14 cellular contexts compared by ENCODE assay signal in the genomic region with DNA sequence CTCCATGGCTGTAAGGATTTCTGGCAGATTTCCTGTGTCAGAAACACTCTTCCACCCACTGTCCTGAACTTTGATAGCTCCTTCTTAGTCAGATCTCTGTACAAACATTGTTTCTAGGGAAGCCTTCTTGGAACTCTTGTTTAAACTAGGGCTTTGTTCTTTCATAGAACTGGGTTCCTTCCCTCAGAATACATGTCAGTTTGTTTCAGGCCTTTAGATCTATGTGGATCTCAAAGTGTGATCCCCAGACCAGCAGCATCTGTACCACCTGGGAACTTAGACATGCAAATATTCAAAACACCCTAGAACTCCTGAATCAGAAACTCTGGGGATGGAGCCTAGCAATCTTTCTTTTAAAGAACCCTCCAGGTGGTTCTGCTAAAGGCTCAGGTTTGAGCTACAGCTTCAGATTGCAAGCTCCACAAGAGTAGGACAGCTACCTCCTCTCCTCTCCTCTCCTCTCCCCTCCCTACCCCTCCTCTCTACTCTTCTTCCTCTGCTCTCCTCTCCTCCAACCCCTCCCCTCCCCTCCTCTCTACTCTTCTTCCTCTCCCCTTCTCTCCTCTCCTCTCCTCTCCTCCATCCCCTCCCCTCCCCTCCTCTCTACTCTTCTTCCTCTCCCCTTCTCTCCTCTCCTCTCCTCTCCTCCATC. TPM values are rescaled to one million over a fixed set of nuclear protein-coding genes. Genes with fewer than 3 reads are reported as not detected.
DNase-seq lines count a peak whose midpoint lies in the region; ATAC-seq and TF ChIP-seq lines count a peak whose summit lies in the region.
"Had no signal": no experiment of that assay in that cellular context is flagged by ENCODE, and none has a peak within 500 bp of the region (broad histone marks: within the 10 kb centered on the region; RNA-seq: fewer than 3 reads in every experiment).

No MANE protein-coding gene starts in this region.

- no peak overlapping the region for H3K27ac ChIP-seq in osteoblast (ENCODE audit: low read depth, low read length)
- H3K27ac ChIP-seq: SK-N-MC, skin epidermis had no signal

- H4K20me1 ChIP-seq in osteoblast (ENCODE audit: insufficient read depth, low read length), result no peaks in the 10 kb centered on the region

- H3K4me1 ChIP-seq in osteoblast (ENCODE audit: insufficient read depth, low read length) (peaks cover 15% of the 10 kb centered on the region), BE2C (no peaks in the 10 kb centered on the region)

- H3K36me3 ChIP-seq in osteoblast (ENCODE audit: insufficient read depth, low read length) (no peaks in the 10 kb centered on the region), H7 (replicated peaks; ENCODE audit: control insufficient read depth, insufficient read depth, low read length) (no peaks in the 10 kb centered on the region), BE2C (no peaks in the 10 kb centered on the region)

- peak; percentile 54; the same call in 1 of the 2 replicates for TF ChIP-seq POLR2A in Raji (IDR thresholded peaks at IDR 0.05; ENCODE audit: insufficient read depth, low read depth, low read length)

- H3K9me3 ChIP-seq in osteoblast (ENCODE audit: low read depth, low read length), result no peaks in the 10 kb centered on the region
- no peaks in the 10 kb centered on the region for H3K9me3 ChIP-seq in BE2C

- TF ChIP-seq CTCF in osteoblast (IDR thresholded peaks at IDR 0.05; ENCODE audit: extremely low read depth, low read depth, low read length), result no peak
- no peak for TF ChIP-seq CTCF in BE2C (IDR thresholded peaks at IDR 0.05; ENCODE audit: low read depth, low read length)

- no peak overlapping the region for H2AFZ ChIP-seq in osteoblast (ENCODE audit: low read length)

- ATAC-seq in GM18520 (IDR thresholded peaks at IDR 0.05; ENCODE audit: unreplicated experiment), result peak; percentile 21
- ATAC-seq in HG02623 (IDR thresholded peaks at IDR 0.05; ENCODE audit: unreplicated experiment), result peak; percentile 22

- no peaks in the 10 kb centered on the region for H3K79me2 ChIP-seq in osteoblast (ENCODE audit: insufficient read depth, low read length)

- DNase-seq in osteoblast (ENCODE audit: insufficient read length, low spot score, missing footprints), result peak; percentile 64
- no peak for DNase-seq in MV-4-11 (lab: John Stamatoyannopoulos, UW)
- no peak for DNase-seq in epidermal melanocyte (ENCODE audit: insufficient read length, low spot score)
- no peak for DNase-seq in H7
- DNase-seq in BE2C, result no peak
- DNase-seq: activated CD4-positive, alpha-beta memory T cell treated with anti-CD3 and anti-CD28 coated beads for 36 hours; activated naive CD8-positive, alpha-beta T cell treated with anti-CD3 and anti-CD28 coated beads, Interleukin-2, amount 10 ng/mL, durations not matched to agents 7 days and 5 days; hippocampal formation; NCI-H2227 treated with DMSO at 0.1 percent for 48 hours had no signal

- H3K4me2 ChIP-seq in osteoblast (ENCODE audit: insufficient read depth, low read length), result no peak overlapping the region

- H3K4me3 ChIP-seq in osteoblast (ENCODE audit: insufficient read depth, low read length), result no peak overlapping the region
- no peak overlapping the region for H3K4me3 ChIP-seq in H7 (ENCODE audit: insufficient read depth, low read depth, low read length)
- H3K4me3 ChIP-seq in BE2C (ENCODE audit: low read depth, low read length), result no peak overlapping the region
- H3K4me3 ChIP-seq: SK-N-MC, skin epidermis had no signal

- peaks cover 8% of the 10 kb centered on the region for H3K27me3 ChIP-seq in osteoblast (ENCODE audit: insufficient read depth, low read length)
- no peaks in the 10 kb centered on the region for H3K27me3 ChIP-seq in H7 (ENCODE audit: control insufficient read depth, insufficient read depth, low read length)
- no peaks in the 10 kb centered on the region for H3K27me3 ChIP-seq in BE2C

RNA-seq across cellular contexts. Expression of a gene that starts 12.7 kb away (rescaled TPM):
- total RNA-seq in osteoblast, result not detected in 2 replicates
- total RNA-seq in H7 (2014; rRNA removed; shearing (Covaris generic)), result 0.22 and 0.66 TPM in 2 replicates
- polyA plus RNA-seq in BE2C (2012; ENCODE audit: insufficient read depth, insufficient read length, low read depth), result not detected
- total RNA-seq: activated CD4-positive, alpha-beta memory T cell treated with anti-CD3 and anti-CD28 coated beads for 36 hours had no signal
